8 cellular contexts compared by ENCODE assay signal in genomic region chr7:24574365-24574764, GRCh38. TPM values are rescaled to one million over a fixed set of nuclear protein-coding genes. Genes with fewer than 3 reads are reported as not detected.
DNase-seq lines count a peak whose midpoint lies in the region; ATAC-seq and TF ChIP-seq lines count a peak whose summit lies in the region.

No MANE protein-coding gene starts in this region.

- DNase-seq in T-helper 1 cell (no peak), activated B cell treated with CpG ODN at 0.5 μM for 24 hours (no peak), iPS DF 6.9 (ENCODE audit: low read depth, low spot score) (no peak), sciatic nerve (ENCODE audit: low spot score) (no peak), COLO829 (ENCODE audit: low spot score) (no peak)
- DNase-seq in stimulated activated naive CD8-positive, alpha-beta T cell treated with anti-CD3 and anti-CD28 coated beads, Interleukin-15, amount 100 ng/mL, for 72 hours: no peak
- DNase-seq in stimulated activated CD4-positive, alpha-beta T cell treated with anti-CD3 and anti-CD28 coated beads, Interleukin-4, amount 100 ng/mL, for 1 hour: no peak

- no peaks in the 10 kb centered on the region for H3K36me3 Mint-ChIP-seq in T-helper 1 cell treated with Interleukin-12 subunit alpha and Interleukin-12 subunit beta and Interleukin-4 antibody, amounts not matched to agents 30 μg/mL and 1 μg/mL, for 36 hours (ENCODE audit: low read depth)
- H3K36me3 Mint-ChIP-seq in activated B cell treated with CpG ODN at 0.5 μM for 24 hours (ENCODE audit: low read depth): peaks cover 3% of the 10 kb centered on the region

- ATAC-seq in activated B cell treated with CpG ODN at 0.5 μM for 24 hours (ENCODE audit: low read depth) (no peak), sciatic nerve (no peak)
- no peak for ATAC-seq in stimulated activated naive CD8-positive, alpha-beta T cell treated with anti-CD3 and anti-CD28 coated beads, Interleukin-15, amount 100 ng/mL, for 72 hours

- H3K4me1 ChIP-seq in iPS DF 6.9 (ENCODE audit: control insufficient read depth, insufficient read depth, low read length): peaks cover 2% of the 10 kb centered on the region; the same call in 1 of the 2 replicates

- peak overlapping the region; percentile 90 for H3K4me3 Mint-ChIP-seq in T-helper 1 cell treated with Interleukin-12 subunit alpha and Interleukin-12 subunit beta and Interleukin-4 antibody, amounts not matched to agents 30 μg/mL and 1 μg/mL, for 36 hours
- peak overlapping the region; percentile 91 for H3K4me3 Mint-ChIP-seq in activated B cell treated with CpG ODN at 0.5 μM for 24 hours
- H3K4me3 Mint-ChIP-seq in stimulated activated naive CD8-positive, alpha-beta T cell treated with anti-CD3 and anti-CD28 coated beads, Interleukin-15, amount 100 ng/mL, for 72 hours: peak overlapping the region; percentile 86 to 90

- peaks cover 31% of the 10 kb centered on the region for H3K27me3 Mint-ChIP-seq in T-helper 1 cell treated with Interleukin-12 subunit alpha and Interleukin-12 subunit beta and Interleukin-4 antibody, amounts not matched to agents 30 μg/mL and 1 μg/mL, for 36 hours (ENCODE audit: low read depth)
- H3K27me3 Mint-ChIP-seq in activated B cell treated with CpG ODN at 0.5 μM for 24 hours: no peaks in the 10 kb centered on the region
- H3K27me3 Mint-ChIP-seq in stimulated activated naive CD8-positive, alpha-beta T cell treated with anti-CD3 and anti-CD28 coated beads, Interleukin-15, amount 100 ng/mL, for 72 hours: peaks cover 24% of the 10 kb centered on the region

- TF ChIP-seq CTCF in activated B cell treated with CpG ODN at 0.5 μM for 24 hours (IDR thresholded peaks at IDR 0.05): no peak

- intact Hi-C loops in activated B cell treated with CpG ODN at 0.5 μM for 24 hours (cut with micrococcal nuclease): loop anchor here (1.0 to 10.0 kb wide), 7 partner anchors 145 to 1040 kb away; partner anchors contain the start of genes CYCS, FAM221A and TRA2A
- intact Hi-C loops in sciatic nerve (cut with DNase I): no loop called here

- peak overlapping the region; percentile 96 for H3K4me3 ChIP-seq in iPS DF 6.9 (ENCODE audit: low read length)

- no peak overlapping the region for H3K27ac ChIP-seq in iPS DF 6.9 (ENCODE audit: low read length)

- H3K9me3 Mint-ChIP-seq in T-helper 1 cell treated with Interleukin-12 subunit alpha and Interleukin-12 subunit beta and Interleukin-4 antibody, amounts not matched to agents 30 μg/mL and 1 μg/mL, for 36 hours: no peaks in the 10 kb centered on the region
- no peaks in the 10 kb centered on the region for H3K9me3 Mint-ChIP-seq in activated B cell treated with CpG ODN at 0.5 μM for 24 hours
- H3K9me3 Mint-ChIP-seq in stimulated activated naive CD8-positive, alpha-beta T cell treated with anti-CD3 and anti-CD28 coated beads, Interleukin-15, amount 100 ng/mL, for 72 hours: no peaks in the 10 kb centered on the region

- H3K27me3 ChIP-seq in iPS DF 6.9 (ENCODE audit: control insufficient read depth, insufficient read depth, low read length): no peaks in the 10 kb centered on the region

- no peaks in the 10 kb centered on the region for H3K36me3 ChIP-seq in iPS DF 6.9 (ENCODE audit: control insufficient read depth, insufficient read depth, low read length)

- CTCF ChIA-PET in activated B cell treated with CpG ODN at 0.5 μM for 24 hours (lab: Charles Lee): interaction anchor here (0.9 to 1.4 kb wide), 3 partner anchors 12 to 90 kb away, joined by 3 to 6 read pairs (median 3); no protein-coding TSS in a partner anchor

- no CpG with 5 or more reads among the region's 11 CpGs for WGBS in iPS DF 6.9 (ENCODE audit: insufficient coverage, insufficient read length)

- peaks cover 26% of the 10 kb centered on the region for H3K4me1 Mint-ChIP-seq in T-helper 1 cell treated with Interleukin-12 subunit alpha and Interleukin-12 subunit beta and Interleukin-4 antibody, amounts not matched to agents 30 μg/mL and 1 μg/mL, for 36 hours (ENCODE audit: low read depth)
- H3K4me1 Mint-ChIP-seq in activated B cell treated with CpG ODN at 0.5 μM for 24 hours: peaks cover 52% of the 10 kb centered on the region
- H3K4me1 Mint-ChIP-seq in stimulated activated naive CD8-positive, alpha-beta T cell treated with anti-CD3 and anti-CD28 coated beads, Interleukin-15, amount 100 ng/mL, for 72 hours: peaks cover 36% of the 10 kb centered on the region

- no peaks in the 10 kb centered on the region for H3K9me3 ChIP-seq in iPS DF 6.9 (ENCODE audit: control insufficient read depth, insufficient read depth, low read length)

- H3K27ac Mint-ChIP-seq in T-helper 1 cell treated with Interleukin-12 subunit alpha and Interleukin-12 subunit beta and Interleukin-4 antibody, amounts not matched to agents 30 μg/mL and 1 μg/mL, for 36 hours: peak overlapping the region; percentile 81
- H3K27ac Mint-ChIP-seq in activated B cell treated with CpG ODN at 0.5 μM for 24 hours: peak overlapping the region; percentile 89
- H3K27ac Mint-ChIP-seq in stimulated activated naive CD8-positive, alpha-beta T cell treated with anti-CD3 and anti-CD28 coated beads, Interleukin-15, amount 100 ng/mL, for 72 hours: peak overlapping the region; percentile 8 to 90

- POLR2A ChIA-PET in activated B cell treated with CpG ODN at 0.5 μM for 24 hours (lab: Charles Lee): interaction anchor here (0.6 to 1.8 kb wide), 4 partner anchors 145 to 551 kb away, joined by 3 to 5 read pairs (median 4); no protein-coding TSS in a partner anchor

RNA-seq across cellular contexts. Expression of gene PALS2, which starts 1.1 kb away (rescaled TPM):
- 29.8 and 34.8 TPM in 2 replicates for total RNA-seq in activated B cell treated with CpG ODN at 0.5 μM for 24 hours
- total RNA-seq in sciatic nerve: 177 TPM
